Comparison of ENCODE assay signal across 1 cellular context in genomic region chr1:31939484-31940329, GRCh38.
A peak's percentile ranks its signal among the peaks of the same experiment; 100 is the strongest.
TF ChIP-seq lines count a peak whose summit lies in the region.

No MANE protein-coding gene starts in this region.

TF ChIP-seq in HEK293, 187 proteins besides CTCF, POLR2A, EP300 and RAD21 (continued from another document):
- TF ChIP-seq TRIM28 (IDR thresholded peaks at IDR 0.05; ENCODE audit: borderline replicate concordance, low read length): peak; percentile 62; the same call in 1 of the 2 replicates
- 0 out of 2 replicates have a peak, but pooled peaks have one; percentile 15 for TF ChIP-seq ZFP69B (tag by site-specific recombination; IDR thresholded peaks at IDR 0.05)
- TF ChIP-seq ZNF670 (tag by site-specific recombination; IDR thresholded peaks at IDR 0.05; ENCODE audit: low read depth): no peak
- peak; percentile 24; the same call in 1 of the 2 replicates for TF ChIP-seq ZBTB48 (tag by site-specific recombination; IDR thresholded peaks at IDR 0.05)
- peak; percentile 41; the same call in 1 of the 2 replicates for TF ChIP-seq ZNF394 (tag by site-specific recombination; IDR thresholded peaks at IDR 0.05; ENCODE audit: borderline replicate concordance)
- TF ChIP-seq KLF8 (tag by site-specific recombination; IDR thresholded peaks at IDR 0.05): 0 out of 2 replicates have a peak, but pooled peaks have one; percentile 17
- TF ChIP-seq HIC1 (tag by site-specific recombination; IDR thresholded peaks at IDR 0.05): peak; percentile 60
- peak; percentile 90 for TF ChIP-seq OSR2 (tag by site-specific recombination; IDR thresholded peaks at IDR 0.05)
- no peak for TF ChIP-seq ZNF148 (tag by site-specific recombination; IDR thresholded peaks at IDR 0.05; ENCODE audit: borderline replicate concordance)
- TF ChIP-seq ZNF629 (tag by site-specific recombination; IDR thresholded peaks at IDR 0.05): peak; percentile 60; the same call in 1 of the 2 replicates
- TF ChIP-seq GLIS2 (tag by site-specific recombination; IDR thresholded peaks at IDR 0.05): peak; percentile 79
- TF ChIP-seq WT1 (tag by site-specific recombination; IDR thresholded peaks at IDR 0.05): peak; percentile 35; the same call in 1 of the 2 replicates
- TF ChIP-seq EGR2 (tag by site-specific recombination; IDR thresholded peaks at IDR 0.05; ENCODE audit: low read depth): peak; percentile 45; the same call in 1 of the 2 replicates
- peak; percentile 86 for TF ChIP-seq ZIC2 (tag by site-specific recombination; IDR thresholded peaks at IDR 0.05)
- TF ChIP-seq ZNF423 (tag by site-specific recombination; IDR thresholded peaks at IDR 0.05): peak; percentile 56; the same call in 1 of the 2 replicates
- peak; percentile 91 for TF ChIP-seq ZBTB17 (tag by site-specific recombination; IDR thresholded peaks at IDR 0.05)
- 0 out of 2 replicates have a peak, but pooled peaks have one; percentile 25 for TF ChIP-seq PRDM1 (tag by site-specific recombination; IDR thresholded peaks at IDR 0.05)
